In genomic region chr6:139970591-139970991, GRCh38 we compare ENCODE assay signal across 17 cellular contexts.
DNase-seq lines count a peak whose midpoint lies in the region; ATAC-seq, FAIRE-seq and TF ChIP-seq lines count a peak whose summit lies in the region.
"Had no signal": no experiment of that assay in that cellular context is flagged by ENCODE, and none has a peak within 500 bp of the region (broad histone marks: within the 10 kb centered on the region; RNA-seq: fewer than 3 reads in every experiment).

No MANE protein-coding gene starts in this region.

- no peak overlapping the region for H3K4me3 ChIP-seq in PC-3 (ENCODE audit: low read length)
- H3K4me3 ChIP-seq in endothelial cell of umbilical vein (replicated peaks in 1 of 3; ENCODE audit: insufficient read depth in 1 of 3, low read depth in 1 of 3, low read length in 3 of 3), result no peak overlapping the region
- H3K4me3 ChIP-seq in uterus, result no peak overlapping the region
- H3K4me3 ChIP-seq: GM23338 had no signal

- FAIRE-seq in endothelial cell of umbilical vein (lab: Jason Lieb, UNC), result no peak

- H2AFZ ChIP-seq in PC-3 (ENCODE audit: low read length), result no peak overlapping the region
- no peak overlapping the region for H2AFZ ChIP-seq in endothelial cell of umbilical vein (ENCODE audit: low read depth, low read length)
- H2AFZ ChIP-seq: GM23338, parathyroid adenoma had no signal

- no peaks in the 10 kb centered on the region for H3K27me3 Mint-ChIP-seq in osteocyte (ENCODE audit: unreplicated experiment)

- H3K9ac ChIP-seq in PC-3 (ENCODE audit: low read length) (no peak overlapping the region), endothelial cell of umbilical vein (replicated peaks; ENCODE audit: extremely low read depth, insufficient read depth, low read length) (no peak overlapping the region)
- H3K9ac ChIP-seq: parathyroid adenoma had no signal

- H3K36me3 ChIP-seq in PC-3 (ENCODE audit: low read depth, low read length), result no peaks in the 10 kb centered on the region
- no peaks in the 10 kb centered on the region for H3K36me3 ChIP-seq in endothelial cell of umbilical vein (ENCODE audit: control insufficient read depth in 2 of 2, extremely low read depth in 1 of 2, insufficient read depth in 2 of 2, low read length in 2 of 2)
- no peaks in the 10 kb centered on the region for H3K36me3 ChIP-seq in uterus
- H3K36me3 ChIP-seq: WERI-Rb-1 had no signal

- CTCF ChIA-PET in PC-3 (lab: Charles Lee), result no interaction called here
- CTCF ChIA-PET in endothelial cell of umbilical vein (lab: Charles Lee), result interaction anchor here (0.6 to 1.7 kb wide), 6 partner anchors 10 to 606 kb away, joined by 3 to 4 read pairs (median 3); no protein-coding TSS in a partner anchor

- DNase-seq in GM03348 (ENCODE audit: low spot score) (peak; percentile 32), PC-3 (peak; percentile 51), endothelial cell of umbilical vein (ENCODE audit: low read depth, low spot score) (peak; percentile 39), osteocyte (ENCODE audit: extremely low spot score, unreplicated experiment) (no peak), SIG-M5 treated with dmso at 0.1 percent for 504 hours (lab: John Stamatoyannopoulos, UW; ENCODE audit: unreplicated experiment) (no peak), cortex of kidney (lab: John Stamatoyannopoulos, UW) (no peak), uterus (no peak)
- DNase-seq: activated CD8-positive, alpha-beta T cell treated with anti-CD3 and anti-CD28 coated beads for 36 hours; activated naive CD8-positive, alpha-beta T cell treated with anti-CD3 and anti-CD28 coated beads, Interleukin-2, amount 10 ng/mL, durations not matched to agents 7 days and 5 days; activated T-cell treated with anti-CD3 and anti-CD28 coated beads, Interleukin-2, amount 50 U/mL, for 72 hours; NCI-H748 treated with DMSO at 0.1 percent for 48 hours; WERI-Rb-1 had no signal

- H3K9me2 ChIP-seq in PC-3 (replicated peaks; ENCODE audit: low read length), result no peaks in the 10 kb centered on the region

- dilution Hi-C loops in endothelial cell of umbilical vein (cut with MboI; ENCODE audit: extremely low pct_ligation_motif_present, low sequenced_read_pairs), result no loop called here

- H3F3A ChIP-seq in PC-3 (ENCODE audit: low read length, unreplicated experiment), result no peaks in the 10 kb centered on the region

- H3K4me1 ChIP-seq in PC-3 (ENCODE audit: insufficient read depth, low read length) (peaks cover 13% of the 10 kb centered on the region), endothelial cell of umbilical vein (ENCODE audit: control insufficient read depth, extremely low read depth, insufficient read depth, low read length) (peaks cover 14% of the 10 kb centered on the region), uterus (no peaks in the 10 kb centered on the region)
- H3K4me1 ChIP-seq: foreskin keratinocyte had no signal

- H3K4me2 ChIP-seq in PC-3 (ENCODE audit: low read length) (peak overlapping the region; percentile 42), endothelial cell of umbilical vein (ENCODE audit: insufficient read depth, low read length) (no peak overlapping the region)
- H3K4me2 ChIP-seq: GM23338 had no signal

- H3K9me1 ChIP-seq in endothelial cell of umbilical vein (replicated peaks; ENCODE audit: control insufficient read depth, extremely low read depth, insufficient read depth, low read length), result no peaks in the 10 kb centered on the region

- H4K20me1 ChIP-seq in PC-3 (ENCODE audit: low read length) (no peaks in the 10 kb centered on the region), endothelial cell of umbilical vein (replicated peaks; ENCODE audit: control insufficient read depth, extremely low read depth, insufficient read depth, low read length) (no peaks in the 10 kb centered on the region)

- BruUV-seq in PC-3 (replicated peaks; lab: Mats Ljungman, UMichigan) (no TSS peak), endothelial cell of umbilical vein (replicated peaks; lab: Mats Ljungman, UMichigan) (no TSS peak)

- peaks cover 55% of the 10 kb centered on the region for H3K4me1 Mint-ChIP-seq in osteocyte (ENCODE audit: unreplicated experiment)
- H3K4me1 Mint-ChIP-seq: activated naive CD8-positive, alpha-beta T cell treated with anti-CD3 and anti-CD28 coated beads, Interleukin-2, amount 10 ng/mL, durations not matched to agents 7 days and 5 days had no signal

- H3K4me3 Mint-ChIP-seq in osteocyte (ENCODE audit: unreplicated experiment), result no peak overlapping the region
- H3K4me3 Mint-ChIP-seq: activated CD8-positive, alpha-beta T cell treated with anti-CD3 and anti-CD28 coated beads for 36 hours; activated naive CD8-positive, alpha-beta T cell treated with anti-CD3 and anti-CD28 coated beads, Interleukin-2, amount 10 ng/mL, durations not matched to agents 7 days and 5 days; activated T-cell treated with anti-CD3 and anti-CD28 coated beads, Interleukin-2, amount 50 U/mL, for 72 hours; GM23338 had no signal

- H3K9me3 Mint-ChIP-seq in osteocyte (ENCODE audit: unreplicated experiment), result peaks cover 16% of the 10 kb centered on the region
- H3K9me3 Mint-ChIP-seq: activated CD8-positive, alpha-beta T cell treated with anti-CD3 and anti-CD28 coated beads for 36 hours; activated naive CD8-positive, alpha-beta T cell treated with anti-CD3 and anti-CD28 coated beads, Interleukin-2, amount 10 ng/mL, durations not matched to agents 7 days and 5 days; GM23338 had no signal

- POLR2A ChIA-PET in PC-3 (lab: Charles Lee; ENCODE audit: unreplicated experiment) (no interaction called here), endothelial cell of umbilical vein (lab: Charles Lee) (interaction anchor here (1.7 kb wide), 1 partner anchor 596 kb away, joined by 5 read pairs; the partner anchor contains the start of gene CITED2)

- peak overlapping the region; percentile 13 for H3K27ac Mint-ChIP-seq in osteocyte (ENCODE audit: unreplicated experiment)
- H3K27ac Mint-ChIP-seq: activated CD8-positive, alpha-beta T cell treated with anti-CD3 and anti-CD28 coated beads for 36 hours; activated naive CD8-positive, alpha-beta T cell treated with anti-CD3 and anti-CD28 coated beads, Interleukin-2, amount 10 ng/mL, durations not matched to agents 7 days and 5 days; activated T-cell treated with anti-CD3 and anti-CD28 coated beads, Interleukin-2, amount 50 U/mL, for 72 hours; GM23338 had no signal

- peaks cover 3% of the 10 kb centered on the region for H3K36me3 Mint-ChIP-seq in osteocyte (ENCODE audit: unreplicated experiment)
- H3K36me3 Mint-ChIP-seq: activated naive CD8-positive, alpha-beta T cell treated with anti-CD3 and anti-CD28 coated beads, Interleukin-2, amount 10 ng/mL, durations not matched to agents 7 days and 5 days had no signal

- intact Hi-C loops in PC-3 (cut with micrococcal nuclease) (no loop called here), endothelial cell of umbilical vein (cut with micrococcal nuclease) (loop anchor here (10.0 kb wide), 2 partner anchors 604 to 884 kb away; no protein-coding TSS in a partner anchor), uterus (cut with DNase I; ENCODE audit: low total_unique reads) (no loop called here)

- no peak for TF ChIP-seq CTCF in PC-3 (conservative IDR thresholded peaks at IDR 0.05; ENCODE audit: low read depth, low read length)
- no peak for TF ChIP-seq CTCF in endothelial cell of umbilical vein (IDR thresholded peaks at IDR 0.05; ENCODE audit: extremely low read depth in 1 of 2, insufficient read depth in 1 of 2, low read depth in 1 of 2, low read length in 2 of 2)
- no peak for TF ChIP-seq CTCF in osteocyte (IDR thresholded peaks at IDR 0.05)
- no peak for TF ChIP-seq CTCF in uterus (IDR thresholded peaks at IDR 0.05)

- H3K9me3 ChIP-seq in PC-3 (ENCODE audit: low read length), result no peaks in the 10 kb centered on the region
- H3K9me3 ChIP-seq in endothelial cell of umbilical vein (replicated peaks; ENCODE audit: control insufficient read depth, insufficient read depth, low read length), result no peaks in the 10 kb centered on the region
- no peaks in the 10 kb centered on the region for H3K9me3 ChIP-seq in uterus

- H3K79me2 ChIP-seq in PC-3 (ENCODE audit: low read length), result no peaks in the 10 kb centered on the region
- no peaks in the 10 kb centered on the region for H3K79me2 ChIP-seq in endothelial cell of umbilical vein (ENCODE audit: control insufficient read depth, insufficient read depth, low read length)
- H3K79me2 ChIP-seq: parathyroid adenoma had no signal

- H3K27ac ChIP-seq in PC-3 (ENCODE audit: low read length), result no peak overlapping the region
- no peak overlapping the region for H3K27ac ChIP-seq in endothelial cell of umbilical vein (ENCODE audit: insufficient read depth, low read depth, low read length)
- H3K27ac ChIP-seq in uterus, result no peak overlapping the region
- H3K27ac ChIP-seq: foreskin keratinocyte, parathyroid adenoma, WERI-Rb-1 had no signal

- ATAC-seq in PC-3, result peak; percentile 37; the same call in 1 of the 2 replicates
- no peak for ATAC-seq in HG03025 (IDR thresholded peaks at IDR 0.05; ENCODE audit: low FRiP score, unreplicated experiment)
- ATAC-seq: activated CD8-positive, alpha-beta T cell treated with anti-CD3 and anti-CD28 coated beads for 36 hours; activated T-cell treated with anti-CD3 and anti-CD28 coated beads, Interleukin-2, amount 50 U/mL, for 72 hours; foreskin keratinocyte; GM23338; left lobe of liver had no signal

- H3K27me3 ChIP-seq in PC-3 (ENCODE audit: low read length), result no peaks in the 10 kb centered on the region
- H3K27me3 ChIP-seq in endothelial cell of umbilical vein (ENCODE audit: control insufficient read depth in 2 of 2, insufficient read depth in 2 of 2, low read length in 2 of 2), result no peaks in the 10 kb centered on the region
- no peaks in the 10 kb centered on the region for H3K27me3 ChIP-seq in uterus
- H3K27me3 ChIP-seq: foreskin keratinocyte had no signal

- TF ChIP-seq POLR2A in endothelial cell of umbilical vein (IDR thresholded peaks at IDR 0.05; ENCODE audit: low read depth, low read length), result no peak
- TF ChIP-seq POLR2A in uterus (IDR thresholded peaks at IDR 0.05), result no peak

TF ChIP-seq in endothelial cell of umbilical vein, 7 proteins besides CTCF, POLR2A, EP300 and RAD21:
- TF ChIP-seq JUN (IDR thresholded peaks at IDR 0.05; ENCODE audit: borderline replicate concordance, insufficient read depth, insufficient read length, low read depth) (peak; percentile 18), FOS (IDR thresholded peaks at IDR 0.05; ENCODE audit: borderline replicate concordance, insufficient read depth, low read length) (no peak)
TF ChIP-seq in endothelial cell of umbilical vein: peak in this region for 1.

Comparison
In these comparisons a context has a peak if more than half of its experiments do, and no peak if none do; other contexts are left out.
1. DNase-seq: peak in GM03348 (single experiment), PC-3 (single experiment) and endothelial cell of umbilical vein (single experiment); none in osteocyte (single experiment), SIG-M5 treated with dmso at 0.1 percent for 504 hours (single experiment), cortex of kidney (single experiment) and uterus (0 of 2).